In genomic region chr12:55927588-55928502, GRCh38 we compare ENCODE assay signal across 8 cellular contexts. TPM values are rescaled to one million over a fixed set of nuclear protein-coding genes. Genes with fewer than 3 reads are reported as not detected.
A peak's percentile ranks its signal among the peaks of the same experiment; 100 is the strongest.
DNase-seq lines count a peak whose midpoint lies in the region; ATAC-seq and TF ChIP-seq lines count a peak whose summit lies in the region.

Gene PYM1, minus strand, starts transcription at chr12:55927894. Its CDS starts 133 bp downstream, at chr12:55927761.

- H3K27me3 Mint-ChIP-seq in neural crest cell (ENCODE audit: low read depth), result peaks cover 19% of the 10 kb centered on the region

- peak in 1 of 2 donors; percentile 53 for TF ChIP-seq EP300 in tibial nerve (IDR thresholded peaks at IDR 0.05)

- TF ChIP-seq POLR2A in tibial nerve (IDR thresholded peaks at IDR 0.05), result peak in 1 of 2 donors; percentile 30

- H4K20me1 ChIP-seq in DOHH2 (ENCODE audit: control insufficient read depth, insufficient read depth, low read depth, low read length), result no peaks in the 10 kb centered on the region

- no peaks in the 10 kb centered on the region for H3K9me3 ChIP-seq in DOHH2 (ENCODE audit: control insufficient read depth, insufficient read depth, low read length)
- H3K9me3 ChIP-seq in tibial nerve, result no peaks in the 10 kb centered on the region

- no peaks in the 10 kb centered on the region for H3K9me3 Mint-ChIP-seq in neural crest cell

- peak; percentile 39 for ATAC-seq in GM21576 (IDR thresholded peaks at IDR 0.05; ENCODE audit: unreplicated experiment)

- H3F3A ChIP-seq in DOHH2 (ENCODE audit: control insufficient read depth, insufficient read depth), result peaks cover 31% of the 10 kb centered on the region

- no peaks in the 10 kb centered on the region for H3K27me3 ChIP-seq in DOHH2 (ENCODE audit: control insufficient read depth, low read length)
- H3K27me3 ChIP-seq in tibial nerve, result no peaks in the 10 kb centered on the region

- peak within 1 kb of the TSS; percentile 95 for H3K4me3 ChIP-seq in DOHH2 (ENCODE audit: low read length)
- H3K4me3 ChIP-seq in Jurkat, Clone E6-1 (ENCODE audit: low read length), result peak within 1 kb of the TSS; percentile 99
- peak within 1 kb of the TSS; percentile 75 to 97 (median 78) for H3K4me3 ChIP-seq in tibial nerve

- no peaks in the 10 kb centered on the region for H3K9me2 ChIP-seq in DOHH2 (replicated peaks; ENCODE audit: control insufficient read depth, low read length)

- H3K4me1 ChIP-seq in DOHH2 (ENCODE audit: control insufficient read depth, low read length), result peaks cover 56% of the 10 kb centered on the region
- peaks cover 0 to 68% (median 29%) of the 10 kb centered on the region in 4 donors for H3K4me1 ChIP-seq in tibial nerve

- peak within 1 kb of the TSS; percentile 97 for H3K27ac ChIP-seq in DOHH2 (ENCODE audit: low read depth, low read length)
- H3K27ac ChIP-seq in tibial nerve, result peak within 1 kb of the TSS; percentile 93 to 100 (median 96)

- WGBS in tibial nerve, 2 donors, result 8% methylated on average over 36 to 48 of the region's 49 CpGs

- H3K36me3 ChIP-seq in DOHH2 (ENCODE audit: control insufficient read depth, low read length), result peaks cover 63% of the 10 kb centered on the region
- H3K36me3 ChIP-seq in tibial nerve, result peaks cover 0 to 11% (median 0%) of the 10 kb centered on the region in 3 donors

- peak within 1 kb of the TSS; percentile 96 for H3K4me3 Mint-ChIP-seq in neural crest cell

- TF ChIP-seq CTCF in DOHH2 (IDR thresholded peaks at IDR 0.05; ENCODE audit: low read depth, low read length, poor library complexity, severe bottlenecking), result no peak
- no peak for TF ChIP-seq CTCF in neural crest cell (conservative IDR thresholded peaks at IDR 0.05)
- TF ChIP-seq CTCF in tibial nerve (IDR thresholded peaks at IDR 0.05), result peak in 1 of 5 experiments; percentile 2

- no peaks in the 10 kb centered on the region for H3K36me3 Mint-ChIP-seq in neural crest cell (ENCODE audit: low read depth)

- H3K79me2 ChIP-seq in DOHH2 (ENCODE audit: control insufficient read depth, low read length), result peaks cover 74% of the 10 kb centered on the region

- peak within 1 kb of the TSS; percentile 93 for H3K4me2 ChIP-seq in DOHH2 (ENCODE audit: low read length)

- peak within 1 kb of the TSS; percentile 39 for H3K27ac Mint-ChIP-seq in neural crest cell (ENCODE audit: unreplicated experiment)

- DNase-seq in Jurkat, Clone E6-1 (ENCODE audit: low read depth, low spot score), result peak; percentile 79
- peak; percentile 48 for DNase-seq in SHP77 treated with DMSO at 0.1 percent for 48 hours (lab: John Stamatoyannopoulos, UW)
- peak; percentile 59 for DNase-seq in activated naive CD4-positive, alpha-beta T cell treated with anti-CD3 and anti-CD28 coated beads, Interleukin-2, amount 50 U/mL, for 16 hours
- DNase-seq in germinal center (ENCODE audit: low spot score), result peak; percentile 70
- peak; percentile 58 for DNase-seq in neural crest cell (ENCODE audit: low read depth, low spot score)
- DNase-seq in tibial nerve (ENCODE audit: low spot score in 2 of 2), result peak; percentile 68 to 80

- H3K4me1 Mint-ChIP-seq in neural crest cell, result peaks cover 64% of the 10 kb centered on the region

RNA-seq across cellular contexts. Expression of gene PYM1, which starts in this region (rescaled TPM):
- 27.5 TPM for polyA plus RNA-seq in Jurkat, Clone E6-1 (2012; ENCODE audit: insufficient read depth, insufficient read length)
- total RNA-seq in neural crest cell (54.0 and 56.8 TPM in 2 replicates), tibial nerve (10 to 100 TPM; 25.3 to 53.4 (median 39.9) TPM)

Comparison
In these comparisons a context has a peak if more than half of its experiments do, and no peak if none do; other contexts are left out.
1. Peak in every context shown above with its lines: DNase-seq, ATAC-seq, H3K4me3 ChIP-seq and H3K27ac ChIP-seq.